28 cellular contexts compared by ENCODE assay signal in genomic region chr10:89297356-89297755, GRCh38.
"Had no signal": no experiment of that assay in that cellular context is flagged by ENCODE, and none has a peak within 500 bp of the region (broad histone marks: within the 10 kb centered on the region; RNA-seq: fewer than 3 reads in every experiment).

No MANE protein-coding gene starts in this region.

- H3K36me3 ChIP-seq: brain microvascular endothelial cell, esophagus squamous epithelium, pancreas, prostate gland, transverse colon had no signal

- H3K4me3 ChIP-seq: esophagus squamous epithelium, pancreas, prostate gland, transverse colon had no signal

- H3K27me3 ChIP-seq: brain microvascular endothelial cell, esophagus squamous epithelium, pancreas, transverse colon had no signal

- ATAC-seq: activated CD4-positive, CD25-positive, alpha-beta regulatory T cell treated with anti-CD3 and anti-CD28 coated beads, Interleukin-2, amount 50 U/mL, for 24 hours; pancreas had no signal

- H3K27me3 Mint-ChIP-seq: activated naive CD8-positive, alpha-beta T cell treated with anti-CD3 and anti-CD28 coated beads, Interleukin-2, amount 10 ng/mL, durations not matched to agents 7 days and 5 days had no signal

- DNase-seq: activated CD4-positive, alpha-beta T cell treated with anti-CD3 and anti-CD28 coated beads for 48 hours; activated CD4-positive, alpha-beta T cell treated with anti-CD3 and anti-CD28 coated beads, Interleukin-2, amount 50 U/mL, for 48 hours; activated CD8-positive, alpha-beta memory T cell treated with anti-CD3 and anti-CD28 coated beads for 24 hours; activated effector memory CD4-positive, alpha-beta T cell treated with anti-CD3 and anti-CD28 coated beads, Interleukin-2, amount 50 U/mL, for 16 hours; activated naive CD4-positive, alpha-beta T cell treated with anti-CD3 and anti-CD28 coated beads, Interleukin-2, amount 10 ng/mL, durations not matched to agents 7 days and 5 days; activated naive CD8-positive, alpha-beta T cell treated with anti-CD3 and anti-CD28 coated beads, Interleukin-2, amount 10 ng/mL, durations not matched to agents 7 days and 5 days; activated T-cell treated with anti-CD3 and anti-CD28 coated beads, Interleukin-2, amount 50 U/mL, for 1 hour; amniotic stem cell; brain microvascular endothelial cell; caudate nucleus; endodermal cell; esophagus squamous epithelium; head of caudate nucleus; hippocampal formation; nucleus accumbens; pancreas; stimulated activated CD4-positive, alpha-beta T cell treated with anti-CD3 and anti-CD28 coated beads, Interleukin-15, amount 100 ng/mL, for 24 hours; stimulated activated CD4-positive, alpha-beta T cell treated with anti-CD3 and anti-CD28 coated beads, Interleukin-2, amount 100 ng/mL, for 24 hours; stimulated activated naive CD4-positive, alpha-beta T cell; SW 1271; T-helper 9 cell; transverse colon had no signal

- H3K9me3 Mint-ChIP-seq: endodermal cell had no signal

- H3K27ac ChIP-seq: brain microvascular endothelial cell, pancreas, prostate gland, VCaP had no signal

- H3K4me3 Mint-ChIP-seq: activated naive CD4-positive, alpha-beta T cell treated with anti-CD3 and anti-CD28 coated beads, Interleukin-2, amount 10 ng/mL, durations not matched to agents 7 days and 5 days; activated T-helper 1 cell treated with anti-CD3 and anti-CD28 coated beads, Interleukin-12 subunit alpha, Interleukin-12 subunit beta, Interleukin-2, Interleukin-4 antibody, amounts not matched to agents 30 ng/mL and 10 ng/mL and 1 ng/mL, durations not matched to agents 14 hours and 24 hours and 36 hours; endodermal cell; nephron; T-helper 1 cell treated with Interleukin-12 subunit alpha and Interleukin-12 subunit beta and Interleukin-4 antibody, amounts not matched to agents 30 μg/mL and 1 μg/mL, for 36 hours had no signal

- H3K27ac Mint-ChIP-seq: activated naive CD4-positive, alpha-beta T cell treated with anti-CD3 and anti-CD28 coated beads, Interleukin-2, amount 10 ng/mL, durations not matched to agents 7 days and 5 days; activated T-helper 1 cell treated with anti-CD3 and anti-CD28 coated beads, Interleukin-12 subunit alpha, Interleukin-12 subunit beta, Interleukin-2, Interleukin-4 antibody, amounts not matched to agents 30 ng/mL and 10 ng/mL and 1 ng/mL, durations not matched to agents 14 hours and 24 hours and 36 hours; endodermal cell had no signal

- H3K9me3 ChIP-seq: esophagus squamous epithelium, pancreas, prostate gland, transverse colon had no signal
